1 cellular context compared by ENCODE assay signal in the genomic region with DNA sequence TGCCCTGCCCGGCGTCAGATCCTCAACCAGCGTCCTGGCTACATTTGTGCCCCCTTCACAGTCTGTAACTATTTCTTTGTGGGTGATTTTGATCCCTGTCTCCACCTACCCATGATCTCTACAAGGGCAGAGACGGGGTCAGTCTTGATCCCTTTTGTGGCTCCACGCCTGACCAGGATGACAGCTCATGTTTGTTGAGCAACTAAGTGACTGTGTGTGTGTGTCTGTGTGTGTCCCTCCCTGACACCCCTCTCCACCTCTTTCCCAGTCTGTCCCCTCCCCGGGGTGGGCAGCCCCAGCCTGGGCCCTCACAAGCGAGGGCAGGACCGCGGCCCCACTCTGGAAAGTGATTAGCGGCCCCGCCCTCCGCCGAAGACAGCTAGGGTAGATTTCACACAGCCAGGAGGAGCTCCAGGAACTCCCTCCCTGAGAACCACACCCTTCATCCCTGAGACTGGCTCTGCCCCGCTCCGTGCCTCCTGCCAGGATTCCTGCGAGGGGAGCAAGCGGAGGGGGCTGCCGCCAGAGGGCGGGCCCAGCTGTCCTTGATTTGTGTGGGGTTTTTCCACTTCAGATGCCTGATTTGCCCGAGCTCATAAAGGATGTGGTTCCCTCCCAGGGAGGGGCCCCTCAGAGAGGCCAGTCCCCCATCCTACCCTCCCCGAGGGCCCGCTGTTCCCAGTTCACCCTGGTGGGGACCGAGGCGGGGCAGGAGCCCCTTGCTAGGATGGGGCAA.
TF ChIP-seq lines count a peak whose summit lies in the region.

No MANE protein-coding gene starts in this region.

TF ChIP-seq in K562, 482 proteins besides CTCF, POLR2A, EP300 and RAD21 (continues in another document):
- no peak for TF ChIP-seq ZNF589 (CRISPR knock-in tag; IDR thresholded peaks at IDR 0.05; ENCODE audit: low read depth)
- TF ChIP-seq L3MBTL2 (IDR thresholded peaks at IDR 0.05), result peak; percentile 27; the same call in 1 of the 2 replicates
- no peak for TF ChIP-seq RBM17 (IDR thresholded peaks at IDR 0.05; ENCODE audit: borderline replicate concordance, low read depth, low read length)
- TF ChIP-seq, protein P1, sequence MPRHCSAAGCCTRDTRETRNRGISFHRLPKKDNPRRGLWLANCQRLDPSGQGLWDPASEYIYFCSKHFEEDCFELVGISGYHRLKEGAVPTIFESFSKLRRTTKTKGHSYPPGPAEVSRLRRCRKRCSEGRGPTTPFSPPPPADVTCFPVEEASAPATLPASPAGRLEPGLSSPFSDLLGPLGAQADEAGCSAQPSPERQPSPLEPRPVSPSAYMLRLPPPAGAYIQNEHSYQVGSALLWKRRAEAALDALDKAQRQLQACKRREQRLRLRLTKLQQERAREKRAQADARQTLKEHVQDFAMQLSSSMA (CRISPR knock-in tag; IDR thresholded peaks at IDR 0.05), result no peak
- TF ChIP-seq MTA3 (IDR thresholded peaks at IDR 0.05; ENCODE audit: borderline replicate concordance), result 0 out of 2 replicates have a peak, but pooled peaks have one; percentile 24
- TF ChIP-seq RCOR1 (IDR thresholded peaks at IDR 0.05; ENCODE audit: borderline replicate concordance in 1 of 2, low read depth in 2 of 2, low read length in 2 of 2), result 0 out of 4 replicates have a peak, but pooled peaks of 1 of the 2 experiments have one; percentile 6
- TF ChIP-seq, protein P2, sequence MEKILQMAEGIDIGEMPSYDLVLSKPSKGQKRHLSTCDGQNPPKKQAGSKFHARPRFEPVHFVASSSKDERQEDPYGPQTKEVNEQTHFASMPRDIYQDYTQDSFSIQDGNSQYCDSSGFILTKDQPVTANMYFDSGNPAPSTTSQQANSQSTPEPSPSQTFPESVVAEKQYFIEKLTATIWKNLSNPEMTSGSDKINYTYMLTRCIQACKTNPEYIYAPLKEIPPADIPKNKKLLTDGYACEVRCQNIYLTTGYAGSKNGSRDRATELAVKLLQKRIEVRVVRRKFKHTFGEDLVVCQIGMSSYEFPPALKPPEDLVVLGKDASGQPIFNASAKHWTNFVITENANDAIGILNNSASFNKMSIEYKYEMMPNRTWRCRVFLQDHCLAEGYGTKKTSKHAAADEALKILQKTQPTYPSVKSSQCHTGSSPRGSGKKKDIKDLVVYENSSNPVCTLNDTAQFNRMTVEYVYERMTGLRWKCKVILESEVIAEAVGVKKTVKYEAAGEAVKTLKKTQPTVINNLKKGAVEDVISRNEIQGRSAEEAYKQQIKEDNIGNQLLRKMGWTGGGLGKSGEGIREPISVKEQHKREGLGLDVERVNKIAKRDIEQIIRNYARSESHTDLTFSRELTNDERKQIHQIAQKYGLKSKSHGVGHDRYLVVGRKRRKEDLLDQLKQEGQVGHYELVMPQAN (IDR thresholded peaks at IDR 0.05; ENCODE audit: borderline replicate concordance), result no peak
- no peak for TF ChIP-seq U2AF2 (optimal IDR thresholded peaks at IDR 0.05; ENCODE audit: low read depth, low read length)
- TF ChIP-seq, protein P3, sequence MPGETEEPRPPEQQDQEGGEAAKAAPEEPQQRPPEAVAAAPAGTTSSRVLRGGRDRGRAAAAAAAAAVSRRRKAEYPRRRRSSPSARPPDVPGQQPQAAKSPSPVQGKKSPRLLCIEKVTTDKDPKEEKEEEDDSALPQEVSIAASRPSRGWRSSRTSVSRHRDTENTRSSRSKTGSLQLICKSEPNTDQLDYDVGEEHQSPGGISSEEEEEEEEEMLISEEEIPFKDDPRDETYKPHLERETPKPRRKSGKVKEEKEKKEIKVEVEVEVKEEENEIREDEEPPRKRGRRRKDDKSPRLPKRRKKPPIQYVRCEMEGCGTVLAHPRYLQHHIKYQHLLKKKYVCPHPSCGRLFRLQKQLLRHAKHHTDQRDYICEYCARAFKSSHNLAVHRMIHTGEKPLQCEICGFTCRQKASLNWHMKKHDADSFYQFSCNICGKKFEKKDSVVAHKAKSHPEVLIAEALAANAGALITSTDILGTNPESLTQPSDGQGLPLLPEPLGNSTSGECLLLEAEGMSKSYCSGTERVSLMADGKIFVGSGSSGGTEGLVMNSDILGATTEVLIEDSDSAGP (CRISPR knock-in tag; IDR thresholded peaks at IDR 0.05), result no peak
- TF ChIP-seq CBFA2T3 (IDR thresholded peaks at IDR 0.05), result no peak
- no peak for TF ChIP-seq EZH2 (IDR thresholded peaks at IDR 0.05; ENCODE audit: borderline replicate concordance, low read depth, low read length)
- TF ChIP-seq TAL1 (IDR thresholded peaks at IDR 0.05), result no peak
- TF ChIP-seq TARDBP (IDR thresholded peaks at IDR 0.05), result no peak
- TF ChIP-seq TBP (optimal IDR thresholded peaks at IDR 0.05; ENCODE audit: low read depth, low read length), result no peak
- no peak for TF ChIP-seq E2F3 (CRISPR knock-in tag; IDR thresholded peaks at IDR 0.05)
- TF ChIP-seq ZNF263 (CRISPR knock-in tag; IDR thresholded peaks at IDR 0.05; ENCODE audit: borderline replicate concordance), result no peak
- TF ChIP-seq ZNF3 (CRISPR knock-in tag; IDR thresholded peaks at IDR 0.05), result no peak
- TF ChIP-seq, protein P4, sequence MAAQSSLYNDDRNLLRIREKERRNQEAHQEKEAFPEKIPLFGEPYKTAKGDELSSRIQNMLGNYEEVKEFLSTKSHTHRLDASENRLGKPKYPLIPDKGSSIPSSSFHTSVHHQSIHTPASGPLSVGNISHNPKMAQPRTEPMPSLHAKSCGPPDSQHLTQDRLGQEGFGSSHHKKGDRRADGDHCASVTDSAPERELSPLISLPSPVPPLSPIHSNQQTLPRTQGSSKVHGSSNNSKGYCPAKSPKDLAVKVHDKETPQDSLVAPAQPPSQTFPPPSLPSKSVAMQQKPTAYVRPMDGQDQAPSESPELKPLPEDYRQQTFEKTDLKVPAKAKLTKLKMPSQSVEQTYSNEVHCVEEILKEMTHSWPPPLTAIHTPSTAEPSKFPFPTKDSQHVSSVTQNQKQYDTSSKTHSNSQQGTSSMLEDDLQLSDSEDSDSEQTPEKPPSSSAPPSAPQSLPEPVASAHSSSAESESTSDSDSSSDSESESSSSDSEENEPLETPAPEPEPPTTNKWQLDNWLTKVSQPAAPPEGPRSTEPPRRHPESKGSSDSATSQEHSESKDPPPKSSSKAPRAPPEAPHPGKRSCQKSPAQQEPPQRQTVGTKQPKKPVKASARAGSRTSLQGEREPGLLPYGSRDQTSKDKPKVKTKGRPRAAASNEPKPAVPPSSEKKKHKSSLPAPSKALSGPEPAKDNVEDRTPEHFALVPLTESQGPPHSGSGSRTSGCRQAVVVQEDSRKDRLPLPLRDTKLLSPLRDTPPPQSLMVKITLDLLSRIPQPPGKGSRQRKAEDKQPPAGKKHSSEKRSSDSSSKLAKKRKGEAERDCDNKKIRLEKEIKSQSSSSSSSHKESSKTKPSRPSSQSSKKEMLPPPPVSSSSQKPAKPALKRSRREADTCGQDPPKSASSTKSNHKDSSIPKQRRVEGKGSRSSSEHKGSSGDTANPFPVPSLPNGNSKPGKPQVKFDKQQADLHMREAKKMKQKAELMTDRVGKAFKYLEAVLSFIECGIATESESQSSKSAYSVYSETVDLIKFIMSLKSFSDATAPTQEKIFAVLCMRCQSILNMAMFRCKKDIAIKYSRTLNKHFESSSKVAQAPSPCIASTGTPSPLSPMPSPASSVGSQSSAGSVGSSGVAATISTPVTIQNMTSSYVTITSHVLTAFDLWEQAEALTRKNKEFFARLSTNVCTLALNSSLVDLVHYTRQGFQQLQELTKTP (IDR thresholded peaks at IDR 0.05; ENCODE audit: low read depth in 1 of 2, partially characterized antibody in 2 of 2), result no peak
- TF ChIP-seq, protein P5, sequence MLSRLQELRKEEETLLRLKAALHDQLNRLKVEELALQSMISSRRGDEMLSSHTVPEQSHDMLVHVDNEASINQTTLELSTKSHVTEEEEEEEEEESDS (CRISPR knock-in tag; IDR thresholded peaks at IDR 0.05), result no peak
- no peak for TF ChIP-seq PCBP2 (IDR thresholded peaks at IDR 0.05; ENCODE audit: low read depth, low read length, poor library complexity, severe bottlenecking)
- TF ChIP-seq, protein P6, sequence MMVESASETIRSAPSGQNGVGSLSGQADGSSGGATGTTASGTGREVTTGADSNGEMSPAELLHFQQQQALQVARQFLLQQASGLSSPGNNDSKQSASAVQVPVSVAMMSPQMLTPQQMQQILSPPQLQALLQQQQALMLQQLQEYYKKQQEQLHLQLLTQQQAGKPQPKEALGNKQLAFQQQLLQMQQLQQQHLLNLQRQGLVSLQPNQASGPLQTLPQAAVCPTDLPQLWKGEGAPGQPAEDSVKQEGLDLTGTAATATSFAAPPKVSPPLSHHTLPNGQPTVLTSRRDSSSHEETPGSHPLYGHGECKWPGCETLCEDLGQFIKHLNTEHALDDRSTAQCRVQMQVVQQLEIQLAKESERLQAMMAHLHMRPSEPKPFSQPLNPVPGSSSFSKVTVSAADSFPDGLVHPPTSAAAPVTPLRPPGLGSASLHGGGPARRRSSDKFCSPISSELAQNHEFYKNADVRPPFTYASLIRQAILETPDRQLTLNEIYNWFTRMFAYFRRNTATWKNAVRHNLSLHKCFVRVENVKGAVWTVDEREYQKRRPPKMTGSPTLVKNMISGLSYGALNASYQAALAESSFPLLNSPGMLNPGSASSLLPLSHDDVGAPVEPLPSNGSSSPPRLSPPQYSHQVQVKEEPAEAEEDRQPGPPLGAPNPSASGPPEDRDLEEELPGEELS (CRISPR knock-in tag; IDR thresholded peaks at IDR 0.05; ENCODE audit: borderline replicate concordance), result 0 out of 2 replicates have a peak, but pooled peaks have one; percentile 39
- TF ChIP-seq, protein P7, sequence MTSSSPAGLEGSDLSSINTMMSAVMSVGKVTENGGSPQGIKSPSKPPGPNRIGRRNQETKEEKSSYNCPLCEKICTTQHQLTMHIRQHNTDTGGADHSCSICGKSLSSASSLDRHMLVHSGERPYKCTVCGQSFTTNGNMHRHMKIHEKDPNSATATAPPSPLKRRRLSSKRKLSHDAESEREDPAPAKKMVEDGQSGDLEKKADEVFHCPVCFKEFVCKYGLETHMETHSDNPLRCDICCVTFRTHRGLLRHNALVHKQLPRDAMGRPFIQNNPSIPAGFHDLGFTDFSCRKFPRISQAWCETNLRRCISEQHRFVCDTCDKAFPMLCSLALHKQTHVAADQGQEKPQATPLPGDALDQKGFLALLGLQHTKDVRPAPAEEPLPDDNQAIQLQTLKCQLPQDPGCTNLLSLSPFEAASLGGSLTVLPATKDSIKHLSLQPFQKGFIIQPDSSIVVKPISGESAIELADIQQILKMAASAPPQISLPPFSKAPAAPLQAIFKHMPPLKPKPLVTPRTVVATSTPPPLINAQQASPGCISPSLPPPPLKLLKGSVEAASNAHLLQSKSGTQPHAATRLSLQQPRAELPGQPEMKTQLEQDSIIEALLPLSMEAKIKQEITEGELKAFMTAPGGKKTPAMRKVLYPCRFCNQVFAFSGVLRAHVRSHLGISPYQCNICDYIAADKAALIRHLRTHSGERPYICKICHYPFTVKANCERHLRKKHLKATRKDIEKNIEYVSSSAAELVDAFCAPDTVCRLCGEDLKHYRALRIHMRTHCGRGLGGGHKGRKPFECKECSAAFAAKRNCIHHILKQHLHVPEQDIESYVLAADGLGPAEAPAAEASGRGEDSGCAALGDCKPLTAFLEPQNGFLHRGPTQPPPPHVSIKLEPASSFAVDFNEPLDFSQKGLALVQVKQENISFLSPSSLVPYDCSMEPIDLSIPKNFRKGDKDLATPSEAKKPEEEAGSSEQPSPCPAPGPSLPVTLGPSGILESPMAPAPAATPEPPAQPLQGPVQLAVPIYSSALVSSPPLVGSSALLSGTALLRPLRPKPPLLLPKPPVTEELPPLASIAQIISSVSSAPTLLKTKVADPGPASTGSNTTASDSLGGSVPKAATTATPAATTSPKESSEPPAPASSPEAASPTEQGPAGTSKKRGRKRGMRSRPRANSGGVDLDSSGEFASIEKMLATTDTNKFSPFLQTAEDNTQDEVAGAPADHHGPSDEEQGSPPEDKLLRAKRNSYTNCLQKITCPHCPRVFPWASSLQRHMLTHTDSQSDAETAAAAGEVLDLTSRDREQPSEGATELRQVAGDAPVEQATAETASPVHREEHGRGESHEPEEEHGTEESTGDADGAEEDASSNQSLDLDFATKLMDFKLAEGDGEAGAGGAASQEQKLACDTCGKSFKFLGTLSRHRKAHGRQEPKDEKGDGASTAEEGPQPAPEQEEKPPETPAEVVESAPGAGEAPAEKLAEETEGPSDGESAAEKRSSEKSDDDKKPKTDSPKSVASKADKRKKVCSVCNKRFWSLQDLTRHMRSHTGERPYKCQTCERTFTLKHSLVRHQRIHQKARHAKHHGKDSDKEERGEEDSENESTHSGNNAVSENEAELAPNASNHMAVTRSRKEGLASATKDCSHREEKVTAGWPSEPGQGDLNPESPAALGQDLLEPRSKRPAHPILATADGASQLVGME (CRISPR knock-in tag; IDR thresholded peaks at IDR 0.05), result no peak
- TF ChIP-seq RBM39 (optimal IDR thresholded peaks at IDR 0.05; ENCODE audit: low read depth, low read length), result no peak
- no peak for TF ChIP-seq MTF1 (CRISPR knock-in tag; IDR thresholded peaks at IDR 0.05; ENCODE audit: borderline replicate concordance)
- TF ChIP-seq, protein P8, sequence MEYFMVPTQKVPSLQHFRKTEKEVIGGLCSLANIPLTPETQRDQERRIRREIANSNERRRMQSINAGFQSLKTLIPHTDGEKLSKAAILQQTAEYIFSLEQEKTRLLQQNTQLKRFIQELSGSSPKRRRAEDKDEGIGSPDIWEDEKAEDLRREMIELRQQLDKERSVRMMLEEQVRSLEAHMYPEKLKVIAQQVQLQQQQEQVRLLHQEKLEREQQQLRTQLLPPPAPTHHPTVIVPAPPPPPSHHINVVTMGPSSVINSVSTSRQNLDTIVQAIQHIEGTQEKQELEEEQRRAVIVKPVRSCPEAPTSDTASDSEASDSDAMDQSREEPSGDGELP (CRISPR knock-in tag; IDR thresholded peaks at IDR 0.05; ENCODE audit: borderline replicate concordance), result peak; percentile 38; the same call in 1 of the 2 replicates
- no peak for TF ChIP-seq CBX3 (IDR thresholded peaks at IDR 0.05; ENCODE audit: borderline replicate concordance in 1 of 2, low read length in 2 of 2)
- no peak for TF ChIP-seq ERF (CRISPR knock-in tag; IDR thresholded peaks at IDR 0.05)
- TF ChIP-seq, protein P9, sequence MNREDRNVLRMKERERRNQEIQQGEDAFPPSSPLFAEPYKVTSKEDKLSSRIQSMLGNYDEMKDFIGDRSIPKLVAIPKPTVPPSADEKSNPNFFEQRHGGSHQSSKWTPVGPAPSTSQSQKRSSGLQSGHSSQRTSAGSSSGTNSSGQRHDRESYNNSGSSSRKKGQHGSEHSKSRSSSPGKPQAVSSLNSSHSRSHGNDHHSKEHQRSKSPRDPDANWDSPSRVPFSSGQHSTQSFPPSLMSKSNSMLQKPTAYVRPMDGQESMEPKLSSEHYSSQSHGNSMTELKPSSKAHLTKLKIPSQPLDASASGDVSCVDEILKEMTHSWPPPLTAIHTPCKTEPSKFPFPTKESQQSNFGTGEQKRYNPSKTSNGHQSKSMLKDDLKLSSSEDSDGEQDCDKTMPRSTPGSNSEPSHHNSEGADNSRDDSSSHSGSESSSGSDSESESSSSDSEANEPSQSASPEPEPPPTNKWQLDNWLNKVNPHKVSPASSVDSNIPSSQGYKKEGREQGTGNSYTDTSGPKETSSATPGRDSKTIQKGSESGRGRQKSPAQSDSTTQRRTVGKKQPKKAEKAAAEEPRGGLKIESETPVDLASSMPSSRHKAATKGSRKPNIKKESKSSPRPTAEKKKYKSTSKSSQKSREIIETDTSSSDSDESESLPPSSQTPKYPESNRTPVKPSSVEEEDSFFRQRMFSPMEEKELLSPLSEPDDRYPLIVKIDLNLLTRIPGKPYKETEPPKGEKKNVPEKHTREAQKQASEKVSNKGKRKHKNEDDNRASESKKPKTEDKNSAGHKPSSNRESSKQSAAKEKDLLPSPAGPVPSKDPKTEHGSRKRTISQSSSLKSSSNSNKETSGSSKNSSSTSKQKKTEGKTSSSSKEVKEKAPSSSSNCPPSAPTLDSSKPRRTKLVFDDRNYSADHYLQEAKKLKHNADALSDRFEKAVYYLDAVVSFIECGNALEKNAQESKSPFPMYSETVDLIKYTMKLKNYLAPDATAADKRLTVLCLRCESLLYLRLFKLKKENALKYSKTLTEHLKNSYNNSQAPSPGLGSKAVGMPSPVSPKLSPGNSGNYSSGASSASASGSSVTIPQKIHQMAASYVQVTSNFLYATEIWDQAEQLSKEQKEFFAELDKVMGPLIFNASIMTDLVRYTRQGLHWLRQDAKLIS (CRISPR knock-in tag; IDR thresholded peaks at IDR 0.05), result no peak
- TF ChIP-seq MAZ (CRISPR knock-in tag; conservative IDR thresholded peaks at IDR 0.05 in 1 of 2, IDR thresholded peaks at IDR 0.05 in 1 of 2), result peak in 1 of 2 experiments; percentile 55; a peak in 1 of 4 replicates
- TF ChIP-seq KLF13 (tag; IDR thresholded peaks at IDR 0.05; ENCODE audit: borderline replicate concordance, low read depth), result no peak
